ENCODE assay signal across 8 cellular contexts in the genomic region with DNA sequence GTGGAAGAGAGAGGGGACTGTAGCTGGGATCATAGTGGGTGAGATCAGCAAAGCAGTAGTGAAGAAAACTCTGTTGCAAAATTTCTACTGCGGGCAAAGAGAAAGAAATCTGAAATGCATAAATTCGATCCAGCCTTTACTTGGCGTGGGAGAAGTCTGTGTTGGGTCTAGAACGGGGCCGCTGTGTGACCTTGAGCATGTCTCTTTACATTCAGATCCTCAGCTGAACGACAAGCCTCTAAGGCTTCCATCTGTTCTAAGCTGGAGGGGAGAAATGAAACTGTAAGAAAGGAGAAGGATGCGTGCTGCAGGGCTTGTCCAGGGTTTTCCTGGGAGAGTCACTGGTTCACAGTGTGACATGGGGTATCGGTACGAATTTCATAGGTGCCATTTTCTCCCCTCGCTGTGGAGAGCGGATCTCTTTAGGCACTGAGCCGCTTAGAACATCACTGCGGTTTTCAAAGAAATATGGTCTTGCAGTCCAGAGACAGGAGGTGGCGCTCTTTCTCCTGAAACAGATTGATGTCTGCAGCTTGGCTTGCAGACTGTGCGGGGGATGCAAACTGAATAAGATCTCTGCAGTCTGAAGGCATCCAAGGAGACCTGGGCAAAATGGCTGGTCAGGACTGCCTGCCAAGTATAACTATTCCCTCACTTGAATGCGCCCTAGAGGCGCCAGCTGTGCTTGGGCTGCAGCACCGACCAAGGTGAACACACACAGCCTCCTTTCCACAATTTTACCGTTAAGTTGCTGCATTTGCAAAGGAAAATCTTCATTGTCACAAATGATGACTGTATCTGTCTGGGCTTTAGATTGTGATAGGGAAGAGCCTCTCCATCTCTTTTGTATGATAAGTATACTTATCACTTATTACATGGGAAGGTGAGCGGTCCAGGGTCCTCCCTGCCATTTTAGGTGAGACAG.
DNase-seq lines count a peak whose midpoint lies in the region; ATAC-seq and TF ChIP-seq lines count a peak whose summit lies in the region.

No MANE protein-coding gene starts in this region.

- intact Hi-C loops in thyroid gland (cut with DNase I): no loop called here

- H3K4me1 Mint-ChIP-seq in osteocyte (ENCODE audit: unreplicated experiment): peaks cover 11% of the 10 kb centered on the region

- H3K27me3 ChIP-seq in foreskin keratinocyte (peaks cover 17% of the 10 kb centered on the region), thyroid gland (no peaks in the 10 kb centered on the region)

- peak; percentile 83 for ATAC-seq in GM21529 (IDR thresholded peaks at IDR 0.05; ENCODE audit: unreplicated experiment)
- peak; percentile 83 for ATAC-seq in foreskin keratinocyte

- no peak overlapping the region for H3K27ac Mint-ChIP-seq in osteocyte (ENCODE audit: unreplicated experiment)

- DNase-seq in DMS114 treated with DMSO at 0.1 percent for 48 hours (lab: John Stamatoyannopoulos, UW; ENCODE audit: unreplicated experiment): peak; percentile 50
- peak; percentile 47 for DNase-seq in LNCaP clone FGC (ENCODE audit: low read depth)
- peak; percentile 83 for DNase-seq in SHP77 treated with DMSO at 0.1 percent for 48 hours (lab: John Stamatoyannopoulos, UW)
- DNase-seq in activated effector memory CD4-positive, alpha-beta T cell treated with Interleukin-2 at 50 U/mL for 16 hours: peak; percentile 74
- peak; percentile 28 to 48 for DNase-seq in foreskin keratinocyte
- peak; percentile 91 for DNase-seq in osteocyte (ENCODE audit: extremely low spot score, unreplicated experiment)
- peak; percentile 44 to 60 for DNase-seq in thyroid gland

- H3K4me3 ChIP-seq in LNCaP clone FGC (ENCODE audit: low read depth, low read length): no peak overlapping the region
- no peak overlapping the region for H3K4me3 ChIP-seq in thyroid gland (replicated peaks in 1 of 3)

- no peaks in the 10 kb centered on the region for H3K36me3 ChIP-seq in thyroid gland

- no peaks in the 10 kb centered on the region for H3K9me3 ChIP-seq in thyroid gland

- H3K27ac ChIP-seq in foreskin keratinocyte: no peak overlapping the region
- no peak overlapping the region for H3K27ac ChIP-seq in thyroid gland

- H3K9me3 Mint-ChIP-seq in osteocyte (ENCODE audit: unreplicated experiment): no peaks in the 10 kb centered on the region

- H3K4me1 ChIP-seq in foreskin keratinocyte: no peaks in the 10 kb centered on the region
- no peaks in the 10 kb centered on the region for H3K4me1 ChIP-seq in thyroid gland

- TF ChIP-seq POLR2A in thyroid gland (IDR thresholded peaks at IDR 0.05): no peak

- 33 to 34% methylated on average over 20 of the region's 20 CpGs for WGBS in thyroid gland, 2 donors

- H3K4me3 Mint-ChIP-seq in osteocyte (ENCODE audit: unreplicated experiment): peak overlapping the region; percentile 60

- peak; percentile 83 for TF ChIP-seq CTCF in LNCaP clone FGC (IDR thresholded peaks at IDR 0.05; ENCODE audit: control insufficient read depth, extremely low read depth, insufficient read depth)
- TF ChIP-seq CTCF in foreskin keratinocyte (conservative IDR thresholded peaks at IDR 0.05): peak; percentile 91
- TF ChIP-seq CTCF in osteocyte (IDR thresholded peaks at IDR 0.05): peak; percentile 94
- TF ChIP-seq CTCF in thyroid gland (IDR thresholded peaks at IDR 0.05): peak in 4 of 6 experiments; percentile 37 to 53 (median 47)

- no peaks in the 10 kb centered on the region for H3K36me3 Mint-ChIP-seq in osteocyte (ENCODE audit: unreplicated experiment)

- H3K27me3 Mint-ChIP-seq in osteocyte (ENCODE audit: unreplicated experiment): peaks cover 11% of the 10 kb centered on the region

Comparison
In these comparisons a context has a peak if more than half of its experiments do, and no peak if none do; other contexts are left out.
1. DNase-seq: peak in every context shown above with its lines; median percentile 91 in osteocyte; 83 in SHP77 treated with DMSO at 0.1 percent for 48 hours; 74 in activated effector memory CD4-positive, alpha-beta T cell treated with Interleukin-2 at 50 U/mL for 16 hours; 52 in thyroid gland; 50 in DMS114 treated with DMSO at 0.1 percent for 48 hours; 47 in LNCaP clone FGC; 38 in foreskin keratinocyte.